ENCODE assay signal across 1 cellular context in the genomic region with DNA sequence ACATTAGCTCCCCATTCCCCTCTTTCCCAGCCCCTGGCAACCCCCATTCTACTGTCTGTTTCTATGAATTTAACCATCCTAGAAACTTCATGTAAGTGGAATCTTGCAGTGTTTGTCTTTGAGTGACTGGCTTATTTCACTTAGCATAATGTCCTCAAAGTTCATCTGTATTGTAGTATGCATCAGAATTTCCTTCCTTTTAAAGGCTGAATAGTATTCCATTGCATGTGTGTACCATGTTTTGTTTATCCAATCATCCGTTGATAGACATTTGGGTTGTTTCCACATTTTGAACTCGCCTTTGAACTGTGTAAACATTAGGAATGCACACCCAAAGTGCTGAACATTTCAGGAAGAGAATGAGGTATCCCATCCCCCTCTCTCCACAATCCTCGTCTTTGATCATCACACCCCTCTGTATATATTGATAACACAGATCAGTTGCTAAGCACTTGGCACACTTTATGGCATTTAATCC.
TF ChIP-seq lines count a peak whose summit lies in the region.

No MANE protein-coding gene starts in this region.

TF ChIP-seq in HepG2, 621 proteins besides CTCF, POLR2A, EP300 and RAD21:
- no peak for TF ChIP-seq ZNF326 (CRISPR knock-in tag; IDR thresholded peaks at IDR 0.05; ENCODE audit: borderline replicate concordance)
- no peak for TF ChIP-seq FOXP1 (IDR thresholded peaks at IDR 0.05)
- TF ChIP-seq FOXP1 (CRISPR knock-in tag; IDR thresholded peaks at IDR 0.05), result peak; percentile 26; the same call in 1 of the 2 replicates
- peak; percentile 91 for TF ChIP-seq ZNF317 (CRISPR knock-in tag; IDR thresholded peaks at IDR 0.05)
- no peak for TF ChIP-seq SMC3 (IDR thresholded peaks at IDR 0.05; ENCODE audit: low read length)
- TF ChIP-seq NR3C1 (CRISPR knock-in tag; IDR thresholded peaks at IDR 0.05), result no peak
- TF ChIP-seq BCL6 (CRISPR knock-in tag; IDR thresholded peaks at IDR 0.05), result no peak
